Comparison of ENCODE assay signal across 8 cellular contexts in genomic region chr12:108618079-108618952, GRCh38. TPM values are rescaled to one million over a fixed set of nuclear protein-coding genes. Genes with fewer than 3 reads are reported as not detected.
DNase-seq lines count a peak whose midpoint lies in the region; ATAC-seq and TF ChIP-seq lines count a peak whose summit lies in the region.

No MANE protein-coding gene starts in this region.

- H4K5ac ChIP-seq in IMR-90 (ENCODE audit: low read depth, low read length), result no peak overlapping the region

- H4K91ac ChIP-seq in IMR-90 (ENCODE audit: insufficient read depth, low read depth, low read length), result no peak overlapping the region

- peak overlapping the region; percentile 3 for H2AFZ ChIP-seq in IMR-90 (replicated peaks; ENCODE audit: low read length, poor library complexity)

- peak overlapping the region; percentile 53; the same call in 1 of the 2 replicates for H2BK120ac ChIP-seq in IMR-90 (ENCODE audit: low read depth, low read length)

- H3K9me1 ChIP-seq in IMR-90 (ENCODE audit: insufficient read depth, low read length), result peaks cover 9% of the 10 kb centered on the region

- H3K4me1 ChIP-seq in IMR-90 (ENCODE audit: control insufficient read depth, insufficient read depth, low read length), result peaks cover 3% of the 10 kb centered on the region; the same call in 1 of the 2 replicates
- peaks cover 12% of the 10 kb centered on the region for H3K4me1 ChIP-seq in NT2/D1 (ENCODE audit: insufficient read depth, insufficient read length)
- peaks cover 6% of the 10 kb centered on the region for H3K4me1 ChIP-seq in mucosa of descending colon (ENCODE audit: low read depth)

- no peak overlapping the region for H2BK5ac ChIP-seq in IMR-90 (ENCODE audit: low read depth, low read length, poor library complexity, severe bottlenecking)

- no TSS peak for BruUV-seq in IMR-90 (replicated peaks; lab: Mats Ljungman, UMichigan)

- H3K36me3 ChIP-seq in IMR-90 (ENCODE audit: control insufficient read depth, insufficient read depth, low read length) (no peaks in the 10 kb centered on the region), NT2/D1 (ENCODE audit: insufficient read depth, insufficient read length, low read length) (no peaks in the 10 kb centered on the region), mucosa of descending colon (ENCODE audit: low read depth) (no peaks in the 10 kb centered on the region)

- CTCF ChIA-PET in IMR-90 (lab: Yijun Ruan, JAX), result interaction anchor here (0.5 to 2.1 kb wide), 10 partner anchors 10 to 54 kb away, joined by 3 to 37 read pairs (median 4); partner anchors contain the start of gene TMEM119

- WGBS in IMR-90 (ENCODE audit: extremely low coverage in 2 of 2, insufficient read length in 1 of 2), 2 experiments, result 0% methylated on average over 1 of the region's 16 CpGs; no CpG with 5 or more reads in 1 of the 2 experiments

- TF ChIP-seq RAD21 in IMR-90 (IDR thresholded peaks at IDR 0.05; ENCODE audit: low read length), result peak; percentile 98

- POLR2A ChIA-PET in IMR-90 (lab: Charles Lee; ENCODE audit: unreplicated experiment), result no interaction called here

- no peaks in the 10 kb centered on the region for H4K20me1 ChIP-seq in IMR-90 (ENCODE audit: insufficient read depth, low read length)

- no peak overlapping the region for H3K18ac ChIP-seq in IMR-90 (ENCODE audit: low read depth, low read length)

- 0 out of 3 replicates have a peak overlapping the region, but pooled peaks have one; percentile 47 for H2BK15ac ChIP-seq in IMR-90 (ENCODE audit: low read depth, low read length)

- no peak overlapping the region for H3K9ac ChIP-seq in IMR-90 (ENCODE audit: low read depth, low read length)
- no peak overlapping the region for H3K9ac ChIP-seq in NT2/D1 (ENCODE audit: insufficient read length, low read depth)

- H3K27ac ChIP-seq in IMR-90 (ENCODE audit: insufficient read depth, low read length), result no peak overlapping the region

- TF ChIP-seq POLR2A in IMR-90 (IDR thresholded peaks at IDR 0.05; ENCODE audit: low read depth, low read length), result peak; percentile 39; the same call in 1 of the 2 replicates

- peak overlapping the region; percentile 29 for H2AK9ac ChIP-seq in IMR-90 (replicated peaks; ENCODE audit: low read depth, low read length, poor library complexity)

- H3K79me1 ChIP-seq in IMR-90 (ENCODE audit: low read depth in 1 of 2, low read length in 2 of 2), result no peaks in the 10 kb centered on the region

- TF ChIP-seq CTCF in AG09319 (IDR thresholded peaks at IDR 0.05; ENCODE audit: low read depth, low read length) (peak; percentile 95), IMR-90 (conservative IDR thresholded peaks at IDR 0.05; ENCODE audit: low read depth, low read length) (peak; percentile 97), mucosa of descending colon (IDR thresholded peaks at IDR 0.05) (peak; percentile 80)

- dilution Hi-C loops in IMR-90 (cut with HindIII; ENCODE audit: low sequenced_read_pairs, unreplicated experiment), result no loop called here

- intact Hi-C loops in IMR-90 (cut with micrococcal nuclease) (loop anchor here (1.0 kb wide), 2 partner anchors 48 to 55 kb away; no protein-coding TSS in a partner anchor), mucosa of descending colon (cut with DNase I, micrococcal nuclease) (loop anchor here (5.0 kb wide), 3 partner anchors 51 to 334 kb away; partner anchors contain the start of genes ISCU (in 1 of the 2) and SART3 (in 1 of the 2))

- DNase-seq in AG09319 (ENCODE audit: extremely low read depth, low read depth), result peak; percentile 74
- peak; percentile 83 for DNase-seq in IMR-90
- peak; percentile 87 for DNase-seq in NT2/D1 (ENCODE audit: low read depth, low spot score)
- peak; percentile 72 for DNase-seq in activated T-cell treated with anti-CD3 and anti-CD28 coated beads for 1 hour (ENCODE audit: low read depth)
- DNase-seq in epidermal melanocyte (ENCODE audit: insufficient read length, low spot score), result peak; percentile 91
- DNase-seq in mucosa of descending colon, result peak; percentile 82 to 86 (median 82)
- peak; percentile 61 to 66 for DNase-seq in stimulated activated CD8-positive, alpha-beta memory T cell treated with anti-CD3 and anti-CD28 coated beads, Interleukin-7, amount 100 ng/mL, for 4 hours (ENCODE audit: low read depth in 2 of 2)

- H3K4me2 ChIP-seq in IMR-90 (ENCODE audit: low read depth, low read length), result no peak overlapping the region

- H3K9me3 ChIP-seq in IMR-90 (ENCODE audit: control insufficient read depth, insufficient read depth, low read length) (peaks cover 3% of the 10 kb centered on the region; the same call in 1 of the 2 replicates), NT2/D1 (ENCODE audit: insufficient read depth, low read length) (peaks cover 10% of the 10 kb centered on the region; the same call in 1 of the 2 replicates), mucosa of descending colon (no peaks in the 10 kb centered on the region)

- no peak overlapping the region for H3K4me3 ChIP-seq in IMR-90 (ENCODE audit: insufficient read depth, low read depth, low read length)
- H3K4me3 ChIP-seq in NT2/D1 (ENCODE audit: insufficient read length, low read depth), result no peak overlapping the region
- H3K4me3 ChIP-seq in mucosa of descending colon, result no peak overlapping the region

- in situ Hi-C loops in IMR-90 (cut with MboI; ENCODE audit: low sequenced_read_pairs), result loop anchor here (5.0 kb wide), 1 partner anchor 51 kb away; no protein-coding TSS in a partner anchor

- no peak overlapping the region for H2BK20ac ChIP-seq in IMR-90 (ENCODE audit: low read depth, low read length)

- H2AK5ac ChIP-seq in IMR-90 (ENCODE audit: low read depth, low read length), result peak overlapping the region; percentile 13; the same call in 1 of the 2 replicates

- H3K14ac ChIP-seq in IMR-90 (replicated peaks; ENCODE audit: low read depth, low read length), result no peak overlapping the region

- H3K27me3 ChIP-seq in IMR-90 (ENCODE audit: control insufficient read depth, insufficient read depth, low read length) (no peaks in the 10 kb centered on the region), NT2/D1 (ENCODE audit: insufficient read depth, insufficient read length) (no peaks in the 10 kb centered on the region)

- H3K23ac ChIP-seq in IMR-90 (ENCODE audit: low read depth, low read length), result no peak overlapping the region

- H3K56ac ChIP-seq in IMR-90 (ENCODE audit: extremely low read depth, insufficient read depth, low read length), result no peak overlapping the region

- H3K4ac ChIP-seq in IMR-90 (ENCODE audit: low read depth, low read length), result peak overlapping the region; percentile 60; the same call in 1 of the 2 replicates

- no peak overlapping the region for H4K8ac ChIP-seq in IMR-90 (ENCODE audit: low read depth in 2 of 2, low read length in 2 of 2)

- ATAC-seq in GM19025 (IDR thresholded peaks at IDR 0.05; ENCODE audit: low read depth, unreplicated experiment), result peak; percentile 27
- ATAC-seq in IMR-90 (ENCODE audit: low read depth), result peak; percentile 95
- ATAC-seq in mucosa of descending colon, result peak; percentile 87

TF ChIP-seq in IMR-90, 13 proteins besides CTCF, POLR2A, EP300 and RAD21:
- TF ChIP-seq CEBPB (IDR thresholded peaks at IDR 0.05; ENCODE audit: low read depth, low read length) (no peak), SMC3 (IDR thresholded peaks at IDR 0.05; ENCODE audit: low read depth, low read length) (peak; percentile 99), NFE2L2 (IDR thresholded peaks at IDR 0.05; ENCODE audit: low read depth, low read length) (no peak), RFX5 (IDR thresholded peaks at IDR 0.05; ENCODE audit: low read depth, low read length) (peak; percentile 41; the same call in 1 of the 2 replicates), CHD1 (IDR thresholded peaks at IDR 0.05; ENCODE audit: low read depth, low read length) (no peak)

RNA-seq across cellular contexts. Expression of gene SELPLG, which starts 15.4 kb away (rescaled TPM):
- total RNA-seq in IMR-90 (2012; rRNA removed), result 2.8 and 3.2 TPM in 2 replicates
- polyA plus RNA-seq in IMR-90 (2012; rRNA removed), result 10.8 and 13.9 TPM in 2 replicates
- polyA plus RNA-seq in IMR-90 (2012; cell fraction: cytosol; rRNA removed), result 7.9 and 13.9 TPM in 2 replicates
- polyA plus RNA-seq in IMR-90 (2012; cell fraction: nucleus; rRNA removed; ENCODE audit: low replicate concordance), result 29.8 and 69.7 TPM in 2 replicates
- 1 to 10 TPM; 3.3 to 6.5 (median 6.0) TPM for total RNA-seq in mucosa of descending colon

RNA-seq across cellular contexts. Expression of gene TMEM119, which starts 20.4 kb away (rescaled TPM):
- total RNA-seq in IMR-90 (2012; rRNA removed) (6.7 and 8.1 TPM in 2 replicates), mucosa of descending colon (1 to 10 TPM; 4.1 to 7.0 (median 5.1) TPM)
- polyA plus RNA-seq in IMR-90 (2012; rRNA removed), result 8.4 and 9.2 TPM in 2 replicates
- 9.3 and 21.4 TPM in 2 replicates for polyA plus RNA-seq in IMR-90 (2012; cell fraction: cytosol; rRNA removed)
- polyA plus RNA-seq in IMR-90 (2012; cell fraction: nucleus; rRNA removed; ENCODE audit: low replicate concordance), result 4.5 and 5.0 TPM in 2 replicates

RNA-seq across cellular contexts. Expression of gene ISCU, which starts 55.9 kb away (rescaled TPM):
- total RNA-seq in IMR-90 (2012; rRNA removed) (52.7 and 58.3 TPM in 2 replicates), mucosa of descending colon (100 to 1,000 TPM in 2 of 3 donors, 10 to 100 TPM in 1; 94.7 to 155 (median 107) TPM)
- 77.9 and 87.2 TPM in 2 replicates for polyA plus RNA-seq in IMR-90 (2012; rRNA removed)
- 38.1 and 73.2 TPM in 2 replicates for polyA plus RNA-seq in IMR-90 (2012; cell fraction: cytosol; rRNA removed)
- polyA plus RNA-seq in IMR-90 (2012; cell fraction: nucleus; rRNA removed; ENCODE audit: low replicate concordance), result 37.4 and 201 TPM in 2 replicates

RNA-seq across cellular contexts. Expression of gene SART3, which starts 57.3 kb away (rescaled TPM):
- total RNA-seq in IMR-90 (2012; rRNA removed) (37.8 and 61.7 TPM in 2 replicates), mucosa of descending colon (10 to 100 TPM; 42.0 to 47.7 (median 47.6) TPM)
- polyA plus RNA-seq in IMR-90 (2012; rRNA removed), result 19.8 and 22.6 TPM in 2 replicates
- polyA plus RNA-seq in IMR-90 (2012; cell fraction: cytosol; rRNA removed), result 11.8 and 12.7 TPM in 2 replicates
- 18.0 and 42.4 TPM in 2 replicates for polyA plus RNA-seq in IMR-90 (2012; cell fraction: nucleus; rRNA removed; ENCODE audit: low replicate concordance)

Comparison
In these comparisons a context has a peak if more than half of its experiments do, and no peak if none do; other contexts are left out.
1. ATAC-seq: peak in every context shown above with its lines; median percentile 95 in IMR-90; 87 in mucosa of descending colon; 27 in GM19025.